In genomic region chr9:35616681-35617459, GRCh38 we compare ENCODE assay signal across 8 cellular contexts. TPM values are rescaled to one million over a fixed set of nuclear protein-coding genes. Genes with fewer than 3 reads are reported as not detected.
A peak's percentile ranks its signal among the peaks of the same experiment; 100 is the strongest.
DNase-seq lines count a peak whose midpoint lies in the region; ATAC-seq, FAIRE-seq and TF ChIP-seq lines count a peak whose summit lies in the region.

No MANE protein-coding gene starts in this region.

- peak overlapping the region; percentile 83 to 90 for H3K4me3 Mint-ChIP-seq in CD14-positive monocyte

- H3K4me1 ChIP-seq in heart right ventricle: peaks cover 0 to 36% (median 3%) of the 10 kb centered on the region in 9 donors

- ATAC-seq in GM19463 (IDR thresholded peaks at IDR 0.05; ENCODE audit: unreplicated experiment) (peak; percentile 35), heart right ventricle (peak; percentile 58 to 83 (median 72)), HG02981 (IDR thresholded peaks at IDR 0.05; ENCODE audit: unreplicated experiment) (no peak)

- H3K9me3 ChIP-seq in heart right ventricle: no peaks in the 10 kb centered on the region

- 6 to 7% methylated on average over 49 to 51 of the region's 51 CpGs for WGBS in heart right ventricle, 2 donors

- DNase-seq in CD14-positive monocyte (ENCODE audit: low spot score) (peak; percentile 70), RPMI7951 (ENCODE audit: low read depth) (peak; percentile 44), heart right ventricle (peak; percentile 76 to 77), retina (peak; percentile 63), H54 (ENCODE audit: insufficient read length, low spot score) (no peak)
- peak; percentile 67 for DNase-seq in activated naive CD4-positive, alpha-beta T cell treated with anti-CD3 and anti-CD28 coated beads, Interleukin-2, amount 50 U/mL, for 16 hours

- intact Hi-C loops in CD14-positive monocyte (cut with micrococcal nuclease): no loop called here
- intact Hi-C loops in heart right ventricle (cut with DNase I): no loop called here

- no peak for FAIRE-seq in H54 (lab: Jason Lieb, UNC)

- TF ChIP-seq CTCF in CD14-positive monocyte (IDR thresholded peaks at IDR 0.05): no peak
- TF ChIP-seq CTCF in heart right ventricle (IDR thresholded peaks at IDR 0.05): peak in 2 of 9 donors; percentile 13 to 19

- peak overlapping the region; percentile 14 to 56 (median 48) for H3K4me3 ChIP-seq in heart right ventricle

- peaks cover 0 to 15% (median 0%) of the 10 kb centered on the region in 7 donors for H3K27me3 ChIP-seq in heart right ventricle

- peak overlapping the region in 1 of 10 donors; percentile 73 for H3K27ac ChIP-seq in heart right ventricle

- H3K27me3 Mint-ChIP-seq in CD14-positive monocyte (ENCODE audit: low read depth in 3 of 3): peaks cover 13 to 25% (median 19%) of the 10 kb centered on the region in 3 donors

- peaks cover 42% of the 10 kb centered on the region for H3K4me1 Mint-ChIP-seq in CD14-positive monocyte

- H3K36me3 Mint-ChIP-seq in CD14-positive monocyte: peaks cover 3 to 4% of the 10 kb centered on the region in 2 donors

- H3K36me3 ChIP-seq in heart right ventricle: no peaks in the 10 kb centered on the region

- no peak for TF ChIP-seq POLR2A in H54 (IDR thresholded peaks at IDR 0.05; ENCODE audit: low read depth, low read length)

- no peaks in the 10 kb centered on the region for H3K9me3 Mint-ChIP-seq in CD14-positive monocyte

- peak overlapping the region; percentile 8 to 88 (median 76) for H3K27ac Mint-ChIP-seq in CD14-positive monocyte

RNA-seq across cellular contexts. Expression of gene CD72, which starts 1.3 kb away (rescaled TPM):
- polyA plus RNA-seq in CD14-positive monocyte (1 to 10 TPM; 1.6 to 1.8 TPM), heart right ventricle (under 1 TPM; 0.43 to 0.73 TPM)
- 0.10 and 0.12 TPM in 2 replicates for total RNA-seq in RPMI7951 (2014; rRNA removed; shearing (Covaris generic))
- 1 to 10 TPM in 4 of 10 donors, under 1 TPM in 5, not detected in 1; 0.51 to 6.8 (median 0.54) TPM for total RNA-seq in heart right ventricle

RNA-seq across cellular contexts. Expression of gene TESK1, which starts 11.8 kb away (rescaled TPM):
- polyA plus RNA-seq in CD14-positive monocyte (1 to 10 TPM; 2.9 TPM), heart right ventricle (10 to 100 TPM; 36.4 to 38.8 TPM)
- 4.0 and 5.5 TPM in 2 replicates for total RNA-seq in RPMI7951 (2014; rRNA removed; shearing (Covaris generic))
- 10 to 100 TPM; 18.0 to 33.1 (median 22.7) TPM for total RNA-seq in heart right ventricle

RNA-seq across cellular contexts. Expression of gene SIT1, which starts 33.9 kb away (rescaled TPM):
- polyA plus RNA-seq in CD14-positive monocyte: under 1 TPM; 0.27 to 0.36 TPM
- not detected in 2 replicates for total RNA-seq in RPMI7951 (2014; rRNA removed; shearing (Covaris generic))
- total RNA-seq in heart right ventricle: 1 to 10 TPM in 1 of 10 donors, under 1 TPM in 5, not detected in 4; 0.19 to 3.6 (median 0.33) TPM
- polyA plus RNA-seq in heart right ventricle: under 1 TPM in 1 of 2 donors, not detected in 1; 0.25 TPM

RNA-seq across cellular contexts. Expression of gene RMRP, which starts 40.9 kb away (rescaled TPM):
- polyA plus RNA-seq in CD14-positive monocyte (10 to 100 TPM in 1 of 2 donors, not detected in 1; 13.3 TPM), heart right ventricle (100 to 1,000 TPM in 1 of 2 donors, 10 to 100 TPM in 1; 14.9 to 476 TPM)
- 19,023 and 39,221 TPM in 2 replicates for total RNA-seq in RPMI7951 (2014; rRNA removed; shearing (Covaris generic))
- total RNA-seq in heart right ventricle: over 10,000 TPM in 3 of 10 donors, 1,000 to 10,000 TPM in 7; 3,879 to 14,997 (median 5,788) TPM

RNA-seq across cellular contexts. Expression of gene CCDC107, which starts 41.2 kb away (rescaled TPM):
- polyA plus RNA-seq in CD14-positive monocyte (10 to 100 TPM; 23.2 to 32.6 TPM), heart right ventricle (100 to 1,000 TPM in 1 of 2 donors, 10 to 100 TPM in 1; 95.3 to 210 TPM)
- 18.1 and 32.5 TPM in 2 replicates for total RNA-seq in RPMI7951 (2014; rRNA removed; shearing (Covaris generic))
- 10 to 100 TPM; 37.9 to 54.0 (median 43.9) TPM for total RNA-seq in heart right ventricle
